Comparison of ENCODE assay signal across 1 cellular context in genomic region chr19:2900296-2901252, GRCh38.
TF ChIP-seq lines count a peak whose summit lies in the region.

ZNF57 (plus strand) TSS chr19:2900928; CDS start chr19:2901046, 118 bp downstream.

TF ChIP-seq in HEK293, 187 proteins besides CTCF, POLR2A, EP300 and RAD21 (continued from another document and continues in another):
- TF ChIP-seq PRDM4 (tag by site-specific recombination; IDR thresholded peaks at IDR 0.05) (no peak), GFI1B (tag by site-specific recombination; IDR thresholded peaks at IDR 0.05) (no peak), GLIS1 (tag by site-specific recombination; IDR thresholded peaks at IDR 0.05) (peak; percentile 22; the same call in 1 of the 2 replicates), KLF10 (tag by site-specific recombination; IDR thresholded peaks at IDR 0.05) (peak; percentile 32; the same call in 1 of the 2 replicates), ZNF768 (tag by site-specific recombination; IDR thresholded peaks at IDR 0.05) (no peak), ZBTB44 (tag by site-specific recombination; IDR thresholded peaks at IDR 0.05) (no peak), PATZ1 (tag by site-specific recombination; IDR thresholded peaks at IDR 0.05) (0 out of 2 replicates have a peak, but pooled peaks have one; percentile 26), ZXDB (tag by site-specific recombination; IDR thresholded peaks at IDR 0.05) (0 out of 2 replicates have a peak, but pooled peaks have one; percentile 6), SP2 (tag by site-specific recombination; IDR thresholded peaks at IDR 0.05) (peak; percentile 99), ZNF521 (tag by site-specific recombination; IDR thresholded peaks at IDR 0.05) (no peak), HOXD13 (CRISPR knock-in tag; IDR thresholded peaks at IDR 0.05; ENCODE audit: borderline replicate concordance) (no peak), ZNF174 (tag by site-specific recombination; IDR thresholded peaks at IDR 0.05) (no peak), ZNF23 (tag by site-specific recombination; IDR thresholded peaks at IDR 0.05; ENCODE audit: borderline replicate concordance) (no peak), ZNF48 (tag by site-specific recombination; IDR thresholded peaks at IDR 0.05) (no peak), ZNF404 (tag by site-specific recombination; IDR thresholded peaks at IDR 0.05) (no peak), ZNF639 (tag by site-specific recombination; IDR thresholded peaks at IDR 0.05) (no peak), ZNF677 (tag by site-specific recombination; IDR thresholded peaks at IDR 0.05) (no peak), ZSCAN30 (tag by site-specific recombination; IDR thresholded peaks at IDR 0.05) (no peak), ZFP37 (tag by site-specific recombination; IDR thresholded peaks at IDR 0.05) (no peak), KLF17 (tag by site-specific recombination; IDR thresholded peaks at IDR 0.05) (no peak; the same call in none of the 2 replicates), ZBTB1 (tag by site-specific recombination; IDR thresholded peaks at IDR 0.05) (no peak), ZNF501 (tag by site-specific recombination; IDR thresholded peaks at IDR 0.05) (no peak), ZNF701 (tag by site-specific recombination; IDR thresholded peaks at IDR 0.05) (no peak), SALL2 (tag by site-specific recombination; IDR thresholded peaks at IDR 0.05; ENCODE audit: borderline replicate concordance) (no peak), ZBTB6 (tag by site-specific recombination; IDR thresholded peaks at IDR 0.05) (no peak), ZSCAN16 (tag by site-specific recombination; IDR thresholded peaks at IDR 0.05) (no peak), ZNF530 (tag by site-specific recombination; IDR thresholded peaks at IDR 0.05; ENCODE audit: low read depth) (no peak), ZIC2 (tag by site-specific recombination; IDR thresholded peaks at IDR 0.05) (no peak), ZFP3 (tag by site-specific recombination; IDR thresholded peaks at IDR 0.05; ENCODE audit: low read depth) (no peak), ZNF302 (tag by site-specific recombination; IDR thresholded peaks at IDR 0.05; ENCODE audit: low read depth) (no peak), ZNF362 (tag by site-specific recombination; IDR thresholded peaks at IDR 0.05) (peak; percentile 88), ZNF221 (tag by site-specific recombination; IDR thresholded peaks at IDR 0.05; ENCODE audit: borderline replicate concordance) (no peak), ZNF280C (tag by site-specific recombination; IDR thresholded peaks at IDR 0.05) (no peak), ZFHX2 (tag by site-specific recombination; conservative IDR thresholded peaks at IDR 0.05) (peak; percentile 81), ZNF433 (tag by site-specific recombination; IDR thresholded peaks at IDR 0.05; ENCODE audit: low read depth) (no peak), BCL6B (tag by site-specific recombination; IDR thresholded peaks at IDR 0.05) (no peak), ZSCAN18 (tag by site-specific recombination; IDR thresholded peaks at IDR 0.05) (no peak), SETDB1 (IDR thresholded peaks at IDR 0.05; ENCODE audit: insufficient read length, low read length) (no peak), ZNF354C (tag by site-specific recombination; IDR thresholded peaks at IDR 0.05; ENCODE audit: borderline replicate concordance, low read depth) (no peak), FEZF1 (tag by site-specific recombination; IDR thresholded peaks at IDR 0.05) (no peak), ZNF394 (tag by site-specific recombination; IDR thresholded peaks at IDR 0.05; ENCODE audit: borderline replicate concordance) (no peak; the same call in 1 of the 2 replicates), ZNF707 (tag by site-specific recombination; IDR thresholded peaks at IDR 0.05) (no peak), ZNF16 (tag by site-specific recombination; IDR thresholded peaks at IDR 0.05; ENCODE audit: low read depth) (no peak), ZNF777 (tag by site-specific recombination; IDR thresholded peaks at IDR 0.05; ENCODE audit: borderline replicate concordance) (no peak), ZSCAN23 (tag by site-specific recombination; IDR thresholded peaks at IDR 0.05) (no peak), ZNF549 (tag by site-specific recombination; IDR thresholded peaks at IDR 0.05) (no peak), ZNF335 (tag by site-specific recombination; conservative IDR thresholded peaks at IDR 0.05) (peak; percentile 98)
